8 cellular contexts compared by ENCODE assay signal in the genomic region with DNA sequence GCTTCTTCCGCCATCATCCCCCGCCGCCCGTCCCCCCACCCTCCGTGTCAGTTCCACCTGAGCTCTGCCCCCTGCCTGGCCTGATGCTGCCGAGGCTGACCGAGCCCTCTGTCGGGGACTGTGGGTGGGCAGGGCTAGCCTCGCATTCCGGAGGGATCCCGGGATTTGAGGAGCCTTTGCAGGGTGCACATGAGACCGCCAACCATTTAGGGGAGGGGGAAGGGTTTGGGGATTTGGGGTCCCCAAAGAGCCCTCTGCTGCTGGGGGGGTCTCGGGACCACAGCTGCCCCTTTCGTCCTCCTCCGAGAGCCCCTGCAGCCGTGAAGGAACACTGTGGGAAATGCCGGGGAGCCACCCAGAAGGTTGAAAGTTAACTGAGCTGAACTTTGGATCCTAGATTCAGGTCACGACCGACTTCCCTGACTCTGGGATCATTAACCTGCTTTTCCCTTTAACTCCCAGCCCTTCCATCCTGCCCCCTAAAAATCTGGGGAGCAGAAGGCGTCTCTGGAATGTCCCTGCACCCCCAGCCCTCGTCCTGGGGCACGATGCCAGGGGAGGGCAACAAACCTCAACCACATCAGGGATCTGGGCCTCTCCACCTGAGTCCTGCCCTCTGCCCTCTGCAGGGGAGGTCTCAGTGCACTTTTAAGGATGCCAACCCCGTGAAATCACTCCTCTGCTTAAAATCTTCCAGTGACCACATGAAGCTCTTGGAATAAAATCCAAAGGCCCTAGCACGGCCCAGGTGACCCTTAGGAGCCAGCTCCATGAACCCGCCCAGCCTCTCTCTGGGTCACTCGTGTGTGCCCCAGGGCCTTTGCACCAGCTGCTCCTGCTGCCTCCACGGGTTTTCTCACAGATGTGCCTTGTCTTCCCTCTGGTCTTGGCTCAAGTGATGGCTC.
DNase-seq lines count a peak whose midpoint lies in the region; ATAC-seq and TF ChIP-seq lines count a peak whose summit lies in the region.

No MANE protein-coding gene starts in this region.

- POLR2A ChIA-PET in HEK293 (lab: Yijun Ruan, JAX), result interaction anchor here (0.6 to 1.6 kb wide), 3 partner anchors 8 to 37 kb away, joined by 3 to 5 read pairs (median 4); no protein-coding TSS in a partner anchor
- POLR2A ChIA-PET in activated naive CD8-positive, alpha-beta T cell treated with anti-CD3 and anti-CD28 coated beads, Interleukin-2, amount 10 ng/mL, durations not matched to agents 7 days and 5 days (lab: Charles Lee), result interaction anchor here (1.0 to 1.8 kb wide), 3 partner anchors 21 to 473 kb away, joined by 3 to 4 read pairs (median 3); no protein-coding TSS in a partner anchor

- no peaks in the 10 kb centered on the region for H3K9me3 Mint-ChIP-seq in activated naive CD8-positive, alpha-beta T cell treated with anti-CD3 and anti-CD28 coated beads, Interleukin-2, amount 10 ng/mL, durations not matched to agents 7 days and 5 days
- H3K9me3 Mint-ChIP-seq in stimulated activated memory B cell treated with anti-CD40 and anti-IgM and Interleukin-4, amounts not matched to agents 10 μg/mL and 1 μg/mL and 100 μg/mL, for 72 hours, result no peaks in the 10 kb centered on the region

- peaks cover 28% of the 10 kb centered on the region for H3K4me1 Mint-ChIP-seq in activated naive CD8-positive, alpha-beta T cell treated with anti-CD3 and anti-CD28 coated beads, Interleukin-2, amount 10 ng/mL, durations not matched to agents 7 days and 5 days
- peaks cover 71% of the 10 kb centered on the region for H3K4me1 Mint-ChIP-seq in stimulated activated memory B cell treated with anti-CD40 and anti-IgM and Interleukin-4, amounts not matched to agents 10 μg/mL and 1 μg/mL and 100 μg/mL, for 72 hours

- H3K4me3 ChIP-seq in HEK293 (ENCODE audit: low read depth, low read length) (peak overlapping the region; percentile 39; the same call in 1 of the 2 replicates), kidney epithelial cell (ENCODE audit: low read depth, low read length) (peak overlapping the region; percentile 59)

- H3K4me3 Mint-ChIP-seq in activated naive CD8-positive, alpha-beta T cell treated with anti-CD3 and anti-CD28 coated beads, Interleukin-2, amount 10 ng/mL, durations not matched to agents 7 days and 5 days, result peak overlapping the region; percentile 53
- H3K4me3 Mint-ChIP-seq in stimulated activated memory B cell treated with anti-CD40 and anti-IgM and Interleukin-4, amounts not matched to agents 10 μg/mL and 1 μg/mL and 100 μg/mL, for 72 hours, result peak overlapping the region; percentile 80

- H3K36me3 ChIP-seq in HEK293 (ENCODE audit: control insufficient read depth in 2 of 2, insufficient read depth in 1 of 2, low read length in 2 of 2) (peaks cover 0 to 31% of the 10 kb centered on the region in 2 experiments; a peak in 1 of 3 replicates), kidney epithelial cell (ENCODE audit: control insufficient read depth, insufficient read depth, low read length) (peaks cover 4% of the 10 kb centered on the region)

- CTCF ChIA-PET in HEK293 (lab: Yijun Ruan, JAX), result interaction anchor here (0.5 to 1.6 kb wide), 10 partner anchors 8 to 987 kb away, joined by 3 to 5 read pairs (median 4); no protein-coding TSS in a partner anchor

- H3K27me3 ChIP-seq in kidney epithelial cell (ENCODE audit: control insufficient read depth, insufficient read depth, low read length), result no peaks in the 10 kb centered on the region

- ATAC-seq in activated naive CD8-positive, alpha-beta T cell treated with anti-CD3 and anti-CD28 coated beads, Interleukin-2, amount 10 ng/mL, durations not matched to agents 7 days and 5 days (ENCODE audit: low read depth), result no peak
- ATAC-seq in stimulated activated memory B cell treated with anti-CD40 and anti-IgM and Interleukin-4, amounts not matched to agents 10 μg/mL and 1 μg/mL and 100 μg/mL, for 72 hours, result no peak
- ATAC-seq in GM18519 (IDR thresholded peaks at IDR 0.05; ENCODE audit: low FRiP score, unreplicated experiment) (no peak), HG03097 (IDR thresholded peaks at IDR 0.05; ENCODE audit: low FRiP score, unreplicated experiment) (no peak), GM18511 (IDR thresholded peaks at IDR 0.05; ENCODE audit: unreplicated experiment) (no peak)

- H3K27ac ChIP-seq in HEK293 (ENCODE audit: extremely low read depth, low read depth, low read length), result no peak overlapping the region

- no peak overlapping the region for H3K27ac Mint-ChIP-seq in activated naive CD8-positive, alpha-beta T cell treated with anti-CD3 and anti-CD28 coated beads, Interleukin-2, amount 10 ng/mL, durations not matched to agents 7 days and 5 days
- H3K27ac Mint-ChIP-seq in stimulated activated memory B cell treated with anti-CD40 and anti-IgM and Interleukin-4, amounts not matched to agents 10 μg/mL and 1 μg/mL and 100 μg/mL, for 72 hours, result peak overlapping the region; percentile 92

- H3K27me3 Mint-ChIP-seq in activated naive CD8-positive, alpha-beta T cell treated with anti-CD3 and anti-CD28 coated beads, Interleukin-2, amount 10 ng/mL, durations not matched to agents 7 days and 5 days, result no peaks in the 10 kb centered on the region
- no peaks in the 10 kb centered on the region for H3K27me3 Mint-ChIP-seq in stimulated activated memory B cell treated with anti-CD40 and anti-IgM and Interleukin-4, amounts not matched to agents 10 μg/mL and 1 μg/mL and 100 μg/mL, for 72 hours

- no peak for DNase-seq in activated naive CD8-positive, alpha-beta T cell treated with anti-CD3 and anti-CD28 coated beads, Interleukin-2, amount 10 ng/mL, durations not matched to agents 7 days and 5 days
- DNase-seq in kidney epithelial cell (ENCODE audit: low read depth), result no peak
- DNase-seq in NCI-H1436 treated with DMSO at 0.1 percent for 48 hours (lab: John Stamatoyannopoulos, UW), result no peak

- no peak for TF ChIP-seq CTCF in HEK293 (tag by site-specific recombination; IDR thresholded peaks at IDR 0.05)
- TF ChIP-seq CTCF in kidney epithelial cell (IDR thresholded peaks at IDR 0.05; ENCODE audit: insufficient read depth, low read length, poor library complexity, severe bottlenecking), result peak; percentile 22

- no peaks in the 10 kb centered on the region for H3K9me3 ChIP-seq in HEK293 (ENCODE audit: control insufficient read depth, insufficient read depth, low read depth, low read length)

- H3K4me1 ChIP-seq in HEK293 (ENCODE audit: control insufficient read depth, insufficient read depth, low read length), result peaks cover 12% of the 10 kb centered on the region

- no peaks in the 10 kb centered on the region for H3K36me3 Mint-ChIP-seq in activated naive CD8-positive, alpha-beta T cell treated with anti-CD3 and anti-CD28 coated beads, Interleukin-2, amount 10 ng/mL, durations not matched to agents 7 days and 5 days
- peaks cover 21% of the 10 kb centered on the region for H3K36me3 Mint-ChIP-seq in stimulated activated memory B cell treated with anti-CD40 and anti-IgM and Interleukin-4, amounts not matched to agents 10 μg/mL and 1 μg/mL and 100 μg/mL, for 72 hours

TF ChIP-seq in HEK293, 187 proteins besides CTCF, POLR2A, EP300 and RAD21 (continues in another document):
- TF ChIP-seq ZNF248 (tag by site-specific recombination; IDR thresholded peaks at IDR 0.05) (no peak), ZNF341 (tag by site-specific recombination; IDR thresholded peaks at IDR 0.05; ENCODE audit: low read depth) (peak; percentile 60), TCF7L2 (IDR thresholded peaks at IDR 0.05; ENCODE audit: borderline replicate concordance, low read depth, low read length) (no peak), BCL11A (tag by site-specific recombination; IDR thresholded peaks at IDR 0.05; ENCODE audit: low read depth) (0 out of 2 replicates have a peak, but pooled peaks have one; percentile 15), ZNF623 (tag by site-specific recombination; IDR thresholded peaks at IDR 0.05) (peak; percentile 98)
- TF ChIP-seq, protein P1, sequence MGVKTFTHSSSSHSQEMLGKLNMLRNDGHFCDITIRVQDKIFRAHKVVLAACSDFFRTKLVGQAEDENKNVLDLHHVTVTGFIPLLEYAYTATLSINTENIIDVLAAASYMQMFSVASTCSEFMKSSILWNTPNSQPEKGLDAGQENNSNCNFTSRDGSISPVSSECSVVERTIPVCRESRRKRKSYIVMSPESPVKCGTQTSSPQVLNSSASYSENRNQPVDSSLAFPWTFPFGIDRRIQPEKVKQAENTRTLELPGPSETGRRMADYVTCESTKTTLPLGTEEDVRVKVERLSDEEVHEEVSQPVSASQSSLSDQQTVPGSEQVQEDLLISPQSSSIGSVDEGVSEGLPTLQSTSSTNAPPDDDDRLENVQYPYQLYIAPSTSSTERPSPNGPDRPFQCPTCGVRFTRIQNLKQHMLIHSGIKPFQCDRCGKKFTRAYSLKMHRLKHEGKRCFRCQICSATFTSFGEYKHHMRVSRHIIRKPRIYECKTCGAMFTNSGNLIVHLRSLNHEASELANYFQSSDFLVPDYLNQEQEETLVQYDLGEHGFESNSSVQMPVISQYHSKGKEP (tag by site-specific recombination; IDR thresholded peaks at IDR 0.05), result no peak
- TF ChIP-seq, protein P2, sequence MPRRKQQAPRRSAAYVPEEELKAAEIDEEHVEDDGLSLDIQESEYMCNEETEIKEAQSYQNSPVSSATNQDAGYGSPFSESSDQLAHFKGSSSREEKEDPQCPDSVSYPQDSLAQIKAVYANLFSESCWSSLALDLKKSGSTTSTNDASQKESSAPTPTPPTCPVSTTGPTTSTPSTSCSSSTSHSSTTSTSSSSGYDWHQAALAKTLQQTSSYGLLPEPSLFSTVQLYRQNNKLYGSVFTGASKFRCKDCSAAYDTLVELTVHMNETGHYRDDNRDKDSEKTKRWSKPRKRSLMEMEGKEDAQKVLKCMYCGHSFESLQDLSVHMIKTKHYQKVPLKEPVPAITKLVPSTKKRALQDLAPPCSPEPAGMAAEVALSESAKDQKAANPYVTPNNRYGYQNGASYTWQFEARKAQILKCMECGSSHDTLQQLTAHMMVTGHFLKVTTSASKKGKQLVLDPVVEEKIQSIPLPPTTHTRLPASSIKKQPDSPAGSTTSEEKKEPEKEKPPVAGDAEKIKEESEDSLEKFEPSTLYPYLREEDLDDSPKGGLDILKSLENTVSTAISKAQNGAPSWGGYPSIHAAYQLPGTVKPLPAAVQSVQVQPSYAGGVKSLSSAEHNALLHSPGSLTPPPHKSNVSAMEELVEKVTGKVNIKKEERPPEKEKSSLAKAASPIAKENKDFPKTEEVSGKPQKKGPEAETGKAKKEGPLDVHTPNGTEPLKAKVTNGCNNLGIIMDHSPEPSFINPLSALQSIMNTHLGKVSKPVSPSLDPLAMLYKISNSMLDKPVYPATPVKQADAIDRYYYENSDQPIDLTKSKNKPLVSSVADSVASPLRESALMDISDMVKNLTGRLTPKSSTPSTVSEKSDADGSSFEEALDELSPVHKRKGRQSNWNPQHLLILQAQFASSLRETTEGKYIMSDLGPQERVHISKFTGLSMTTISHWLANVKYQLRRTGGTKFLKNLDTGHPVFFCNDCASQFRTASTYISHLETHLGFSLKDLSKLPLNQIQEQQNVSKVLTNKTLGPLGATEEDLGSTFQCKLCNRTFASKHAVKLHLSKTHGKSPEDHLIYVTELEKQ (tag by site-specific recombination; IDR thresholded peaks at IDR 0.05; ENCODE audit: borderline replicate concordance), result no peak
